Comparison of ENCODE assay signal across 17 cellular contexts in genomic region chr15:47603026-47603425, GRCh38.
"Had no signal": no experiment of that assay in that cellular context is flagged by ENCODE, and none has a peak within 500 bp of the region (broad histone marks: within the 10 kb centered on the region; RNA-seq: fewer than 3 reads in every experiment).

No MANE protein-coding gene starts in this region.

- DNase-seq: activated CD4-positive, alpha-beta T cell treated with anti-CD3 and anti-CD28 coated beads, Interleukin-2, amount 10 ng/mL, durations not matched to agents 24 days and 14 days; activated CD8-positive, alpha-beta memory T cell treated with anti-CD3 and anti-CD28 coated beads for 24 hours; activated naive CD4-positive, alpha-beta T cell treated with anti-CD3 and anti-CD28 coated beads for 36 hours; central memory CD4-positive, alpha-beta T cell; effector CD4-positive, alpha-beta T cell; glutamatergic neuron; left colon; natural killer cell; occipital lobe; right cardiac atrium; spleen; stimulated activated CD4-positive, alpha-beta T cell treated with anti-CD3 and anti-CD28 coated beads, Interleukin-1b, Interleukin-23, amount 100 ng/mL, for 48 hours; stimulated activated naive CD4-positive, alpha-beta T cell; substantia nigra; trophoblast cell had no signal

- H3K4me3 ChIP-seq: coronary artery, lung, spleen had no signal

- H3K36me3 ChIP-seq: spleen had no signal

- H3K27me3 ChIP-seq: spleen had no signal

- ATAC-seq: natural killer cell, right cardiac atrium had no signal
